16 cellular contexts compared by ENCODE assay signal in genomic region chr11:118636569-118637290, GRCh38. TPM values are rescaled to one million over a fixed set of nuclear protein-coding genes. Genes with fewer than 3 reads are reported as not detected.
"Had no signal": no experiment of that assay in that cellular context is flagged by ENCODE, and none has a peak within 500 bp of the region (broad histone marks: within the 10 kb centered on the region; RNA-seq: fewer than 3 reads in every experiment).

No MANE protein-coding gene starts in this region.

- H3K9me2 ChIP-seq: SK-N-SH had no signal

- DNase-seq: activated CD4-positive, alpha-beta memory T cell treated with anti-CD3 and anti-CD28 coated beads, Interleukin-2, amount 10 ng/mL, durations not matched to agents 7 days and 5 days; activated CD4-positive, CD25-positive, alpha-beta regulatory T cell treated with anti-CD3 and anti-CD28 coated beads, Interleukin-2, amount 50 U/mL, for 72 hours; activated CD8-positive, alpha-beta memory T cell treated with anti-CD3 and anti-CD28 coated beads, Interleukin-2, amount 50 U/mL, for 4 hours; activated naive CD4-positive, alpha-beta T cell; effector memory CD4-positive, alpha-beta T cell; left colon; nucleus accumbens; SK-N-SH; stimulated activated CD4-positive, alpha-beta T cell treated with anti-CD3 and anti-CD28 coated beads, Interleukin-4, amount 100 ng/mL, for 1 hour had no signal

- ATAC-seq: left colon; natural killer cell treated with Interleukin-12 subunit alpha and Interleukin-12 subunit beta and Interleukin-15 and Interleukin-18, amount 100 ng/mL, for 72 hours; sciatic nerve had no signal

- H3K9me3 ChIP-seq: prostate gland, SK-N-SH had no signal

- H3K4me3 ChIP-seq: prostate gland had no signal

- H3K9me3 Mint-ChIP-seq: activated CD4-positive, alpha-beta memory T cell treated with anti-CD3 and anti-CD28 coated beads, Interleukin-2, amount 10 ng/mL, durations not matched to agents 7 days and 5 days; central memory CD8-positive, alpha-beta T cell; natural killer cell treated with Interleukin-12 subunit alpha and Interleukin-12 subunit beta and Interleukin-15 and Interleukin-18, amount 100 ng/mL, for 72 hours; stimulated activated naive CD8-positive, alpha-beta T cell treated with anti-CD3 and anti-CD28 coated beads, Interleukin-15, Interleukin-2, amounts not matched to agents 100 ng/mL and 50 ng/mL, for 24 hours; T-helper 1 cell treated with Interleukin-12 subunit alpha and Interleukin-12 subunit beta and Interleukin-4 antibody, amounts not matched to agents 30 μg/mL and 1 μg/mL, for 36 hours had no signal

- H3K4me3 Mint-ChIP-seq: activated CD4-positive, alpha-beta memory T cell treated with anti-CD3 and anti-CD28 coated beads, Interleukin-2, amount 10 ng/mL, durations not matched to agents 7 days and 5 days; central memory CD8-positive, alpha-beta T cell; natural killer cell treated with Interleukin-12 subunit alpha and Interleukin-12 subunit beta and Interleukin-15 and Interleukin-18, amount 100 ng/mL, for 72 hours; stimulated activated naive CD8-positive, alpha-beta T cell treated with anti-CD3 and anti-CD28 coated beads, Interleukin-15, Interleukin-2, amounts not matched to agents 100 ng/mL and 50 ng/mL, for 24 hours; T-helper 1 cell treated with Interleukin-12 subunit alpha and Interleukin-12 subunit beta and Interleukin-4 antibody, amounts not matched to agents 30 μg/mL and 1 μg/mL, for 36 hours had no signal

- H3K27ac Mint-ChIP-seq: activated CD4-positive, alpha-beta memory T cell treated with anti-CD3 and anti-CD28 coated beads, Interleukin-2, amount 10 ng/mL, durations not matched to agents 7 days and 5 days; natural killer cell treated with Interleukin-12 subunit alpha and Interleukin-12 subunit beta and Interleukin-15 and Interleukin-18, amount 100 ng/mL, for 72 hours; stimulated activated naive CD8-positive, alpha-beta T cell treated with anti-CD3 and anti-CD28 coated beads, Interleukin-15, Interleukin-2, amounts not matched to agents 100 ng/mL and 50 ng/mL, for 24 hours; T-helper 1 cell treated with Interleukin-12 subunit alpha and Interleukin-12 subunit beta and Interleukin-4 antibody, amounts not matched to agents 30 μg/mL and 1 μg/mL, for 36 hours had no signal

- H3K9ac ChIP-seq: SK-N-SH had no signal

- H3K4me1 Mint-ChIP-seq: activated CD4-positive, alpha-beta memory T cell treated with anti-CD3 and anti-CD28 coated beads, Interleukin-2, amount 10 ng/mL, durations not matched to agents 7 days and 5 days; central memory CD8-positive, alpha-beta T cell had no signal

- H3K27me3 Mint-ChIP-seq: stimulated activated naive CD8-positive, alpha-beta T cell treated with anti-CD3 and anti-CD28 coated beads, Interleukin-15, Interleukin-2, amounts not matched to agents 100 ng/mL and 50 ng/mL, for 24 hours had no signal

- H3K36me3 Mint-ChIP-seq: natural killer cell treated with Interleukin-12 subunit alpha and Interleukin-12 subunit beta and Interleukin-15 and Interleukin-18, amount 100 ng/mL, for 72 hours had no signal

- H3K36me3 ChIP-seq: prostate gland had no signal

- H3K4me2 ChIP-seq: SK-N-SH had no signal

RNA-seq across cellular contexts. Expression of gene TREH, which starts 42.7 kb away (rescaled TPM):
- total RNA-seq: activated CD4-positive, alpha-beta memory T cell treated with anti-CD3 and anti-CD28 coated beads, Interleukin-2, amount 10 ng/mL, durations not matched to agents 7 days and 5 days; glomerular endothelial cell; natural killer cell treated with Interleukin-12 subunit alpha and Interleukin-12 subunit beta and Interleukin-15 and Interleukin-18, amount 100 ng/mL, for 72 hours; sciatic nerve had no signal
- polyA plus RNA-seq: SK-N-SH had no signal
